ENCODE assay signal across 22 cellular contexts in the genomic region with DNA sequence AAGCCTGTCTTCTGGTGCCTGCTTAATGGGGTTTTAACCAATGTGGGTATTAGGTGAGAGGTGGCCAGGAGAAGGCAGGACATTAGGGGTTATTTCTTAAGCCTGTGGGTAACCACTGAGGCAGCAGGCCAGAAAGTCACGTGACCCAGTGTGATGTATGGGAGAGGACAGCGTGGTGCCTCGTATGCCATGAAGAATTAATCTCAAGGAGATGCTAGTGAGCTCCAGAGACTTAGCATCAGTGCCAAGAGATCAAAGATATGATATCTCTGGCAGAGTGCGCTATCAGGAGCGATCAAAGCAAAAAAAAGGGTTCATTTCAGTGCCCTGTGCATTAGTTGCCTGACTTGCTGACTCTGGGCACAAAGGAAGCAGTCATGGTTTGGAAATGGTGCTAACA.
DNase-seq lines count a peak whose midpoint lies in the region; ATAC-seq, FAIRE-seq and TF ChIP-seq lines count a peak whose summit lies in the region.
"Had no signal": no experiment of that assay in that cellular context is flagged by ENCODE, and none has a peak within 500 bp of the region (broad histone marks: within the 10 kb centered on the region; RNA-seq: fewer than 3 reads in every experiment).

No MANE protein-coding gene starts in this region.

- TF ChIP-seq POLR2A in K562 (conservative IDR thresholded peaks at IDR 0.05) = no peak

- no peak for ATAC-seq in left ventricle myocardium superior
- no peak for ATAC-seq in K562
- ATAC-seq in GM21717 (IDR thresholded peaks at IDR 0.05; ENCODE audit: unreplicated experiment) = no peak

- no peaks in the 10 kb centered on the region for H4K20me1 ChIP-seq in SK-N-SH (ENCODE audit: insufficient read depth)
- H4K20me1 ChIP-seq in K562 (replicated peaks; ENCODE audit: control insufficient read depth, insufficient read depth, low read length) = no peaks in the 10 kb centered on the region; the same call in 1 of the 2 replicates
- H4K20me1 ChIP-seq: BLaER1 had no signal

- no peaks in the 10 kb centered on the region for H3K79me2 ChIP-seq in SK-N-SH (ENCODE audit: insufficient read depth)
- H3K79me2 ChIP-seq in K562 (ENCODE audit: control insufficient read depth, insufficient read depth, low read length) = no peaks in the 10 kb centered on the region

- H3F3A ChIP-seq in SK-N-SH (replicated peaks; ENCODE audit: insufficient read depth) = peaks cover 15% of the 10 kb centered on the region

- H3K9me2 ChIP-seq in SK-N-SH = no peaks in the 10 kb centered on the region

- no peak for FAIRE-seq in K562 (lab: Jason Lieb, UNC)
- FAIRE-seq: A204.1, GM12891, GM18507, H54 had no signal

- H3K9ac ChIP-seq in SK-N-SH (no peak overlapping the region), K562 (ENCODE audit: insufficient read depth in 1 of 2, low read depth in 2 of 2, low read length in 2 of 2) (no peak overlapping the region)
- H3K9ac ChIP-seq: BLaER1 had no signal

- H3K27me3 ChIP-seq in SK-N-SH (ENCODE audit: insufficient read depth) = no peaks in the 10 kb centered on the region
- H3K27me3 ChIP-seq in K562 (ENCODE audit: control insufficient read depth in 2 of 2, insufficient read depth in 2 of 2, low read length in 2 of 2) = peaks cover 0 to 2% of the 10 kb centered on the region in 2 experiments; a peak in 1 of 5 replicates
- H3K27me3 ChIP-seq: BLaER1 had no signal

- H3K9me3 ChIP-seq in SK-N-SH (no peaks in the 10 kb centered on the region), K562 (replicated peaks; ENCODE audit: control insufficient read depth, insufficient read depth, low read depth, low read length) (no peaks in the 10 kb centered on the region)
- H3K9me3 ChIP-seq: BLaER1, HAP-1 had no signal

- in situ Hi-C loops in K562 (cut with MboI) = no loop called here

- intact Hi-C loops in cardiac septum (cut with DNase I) = no loop called here
- intact Hi-C loops in left ventricle myocardium superior (cut with micrococcal nuclease) = no loop called here
- intact Hi-C loops in K562 (cut with micrococcal nuclease) = no loop called here

- no peaks in the 10 kb centered on the region for H3K9me1 ChIP-seq in K562 (ENCODE audit: control insufficient read depth, insufficient read depth, low read length)

- H3K4me1 ChIP-seq in SK-N-SH (ENCODE audit: control insufficient read depth in 1 of 2, insufficient read depth in 2 of 2, low read depth in 1 of 2, low read length in 1 of 2) (peaks cover 0 to 18% of the 10 kb centered on the region in 2 experiments; a peak in 3 of 4 replicates), K562 (replicated peaks in 1 of 2; ENCODE audit: control insufficient read depth in 2 of 2, insufficient read depth in 2 of 2, low read length in 2 of 2) (no peaks in the 10 kb centered on the region)
- H3K4me1 ChIP-seq: HAP-1 had no signal

- no peak overlapping the region for H3K27ac ChIP-seq in SK-N-SH (ENCODE audit: low read depth in 2 of 2, low read length in 1 of 2)
- H3K27ac ChIP-seq in K562 (ENCODE audit: extremely low read depth, low read depth, low read length) = no peak overlapping the region
- H3K27ac ChIP-seq: 22Rv1, BLaER1 had no signal

- CTCF ChIA-PET in SK-N-SH (lab: Yijun Ruan, JAX) = no interaction called here
- CTCF ChIA-PET in K562 (lab: Yijun Ruan, JAX; ENCODE audit: low intra/inter-chr PET ratio) = no interaction called here
- CTCF ChIA-PET in HEK293T (lab: Yijun Ruan, JAX) = no interaction called here

- DNase-seq in cardiac septum (ENCODE audit: low spot score) (peak; percentile 38), left ventricle myocardium superior (no peak), SK-N-SH (no peak), K562 (ENCODE audit: extremely low read depth in 1 of 4, low spot score in 3 of 4) (no peak), HEK293T (ENCODE audit: extremely low spot score) (no peak), COLO829 (ENCODE audit: low spot score) (no peak)
- DNase-seq: Calu3; CD4-positive, alpha-beta T cell; CD8-positive, alpha-beta memory T cell; COR-L47; DMS53; DMS79 treated with DMSO at 0.1 percent for 48 hours; GF-D8; GOT3 had no signal

- H3K36me3 ChIP-seq in SK-N-SH (replicated peaks in 1 of 2; ENCODE audit: control insufficient read depth in 1 of 2, insufficient read depth in 2 of 2, low read length in 1 of 2) = no peaks in the 10 kb centered on the region
- no peaks in the 10 kb centered on the region for H3K36me3 ChIP-seq in K562 (ENCODE audit: control insufficient read depth, insufficient read depth, low read length)
- H3K36me3 ChIP-seq: BLaER1, HAP-1 had no signal

- TF ChIP-seq RAD21 in SK-N-SH (IDR thresholded peaks at IDR 0.05; ENCODE audit: low read length) (no peak), K562 (CRISPR knock-in tag; conservative IDR thresholded peaks at IDR 0.05 in 1 of 2, IDR thresholded peaks at IDR 0.05 in 1 of 2) (no peak)

- TF ChIP-seq EP300 in SK-N-SH (IDR thresholded peaks at IDR 0.05; ENCODE audit: borderline replicate concordance in 1 of 2, low read depth in 1 of 2, low read length in 1 of 2) (peak in 1 of 2 experiments; percentile 85; a peak in 2 of 4 replicates), K562 (IDR thresholded peaks at IDR 0.05; ENCODE audit: low read length) (no peak)

- BruUV-seq in K562 (replicated peaks; lab: Mats Ljungman, UMichigan) = no TSS peak

- POLR2A ChIA-PET in SK-N-SH (lab: Yijun Ruan, JAX) = no interaction called here
- POLR2A ChIA-PET in K562 (lab: Yijun Ruan, JAX) = interaction anchor here (0.5 kb wide), 1 partner anchor 216 kb away, joined by 4 read pairs; no protein-coding TSS in a partner anchor
- POLR2A ChIA-PET in HEK293T (lab: Yijun Ruan, JAX) = no interaction called here

- WGBS in SK-N-SH (ENCODE audit: low lambda C conversion rate) = 35% methylated on average over 5 of the region's 5 CpGs
- 2% methylated on average over 5 of the region's 5 CpGs for WGBS in K562 (ENCODE audit: insufficient coverage, low coverage, missing lambda C conversion rate)

- H3K4me2 ChIP-seq in SK-N-SH (no peak overlapping the region), K562 (ENCODE audit: insufficient read depth, low read length) (no peak overlapping the region)
- H3K4me2 ChIP-seq: BLaER1 had no signal

- TF ChIP-seq CTCF in SK-N-SH (IDR thresholded peaks at IDR 0.05) = no peak
- no peak for TF ChIP-seq CTCF in K562 (IDR thresholded peaks at IDR 0.05 in 2 of 3, conservative IDR thresholded peaks at IDR 0.05 in 1 of 3; ENCODE audit: insufficient read depth in 2 of 3, low read depth in 1 of 3, low read length in 3 of 3)

- no peak overlapping the region for H2AFZ ChIP-seq in SK-N-SH (ENCODE audit: low read depth)
- H2AFZ ChIP-seq in K562 (ENCODE audit: low read depth, low read length) = no peak overlapping the region

- H3K4me3 ChIP-seq in SK-N-SH (ENCODE audit: low read depth in 2 of 2, low read length in 1 of 2) (no peak overlapping the region), K562 (no peak overlapping the region)
- H3K4me3 ChIP-seq: BLaER1, HAP-1 had no signal

TF ChIP-seq in SK-N-SH, 30 proteins besides CTCF, POLR2A, EP300 and RAD21 (continues in another document):
- peak; percentile 48; the same call in 1 of the 2 replicates for TF ChIP-seq POLR2AphosphoS5 (IDR thresholded peaks at IDR 0.05; ENCODE audit: low read depth, low read length)
- TF ChIP-seq EZH2phosphoT487 (IDR thresholded peaks at IDR 0.05; ENCODE audit: borderline replicate concordance, low read depth) = no peak
- TF ChIP-seq, protein P1, sequence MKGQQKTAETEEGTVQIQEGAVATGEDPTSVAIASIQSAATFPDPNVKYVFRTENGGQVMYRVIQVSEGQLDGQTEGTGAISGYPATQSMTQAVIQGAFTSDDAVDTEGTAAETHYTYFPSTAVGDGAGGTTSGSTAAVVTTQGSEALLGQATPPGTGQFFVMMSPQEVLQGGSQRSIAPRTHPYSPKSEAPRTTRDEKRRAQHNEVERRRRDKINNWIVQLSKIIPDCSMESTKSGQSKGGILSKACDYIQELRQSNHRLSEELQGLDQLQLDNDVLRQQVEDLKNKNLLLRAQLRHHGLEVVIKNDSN (IDR thresholded peaks at IDR 0.05; ENCODE audit: borderline replicate concordance, low read depth) = peak; percentile 85
- TF ChIP-seq TCF12 (IDR thresholded peaks at IDR 0.05) = peak; percentile 92
- no peak for TF ChIP-seq CHD2 (IDR thresholded peaks at IDR 0.05; ENCODE audit: low read length, partially characterized antibody)
- TF ChIP-seq TEAD4 (IDR thresholded peaks at IDR 0.05; ENCODE audit: borderline replicate concordance, insufficient read depth) = peak; percentile 84

TF ChIP-seq in K562, 482 proteins besides CTCF, POLR2A, EP300 and RAD21 (continues in another document):
- TF ChIP-seq RAD51 (IDR thresholded peaks at IDR 0.05; ENCODE audit: borderline replicate concordance, low read depth) = peak; percentile 43; the same call in 1 of the 2 replicates
- TF ChIP-seq, protein P2, sequence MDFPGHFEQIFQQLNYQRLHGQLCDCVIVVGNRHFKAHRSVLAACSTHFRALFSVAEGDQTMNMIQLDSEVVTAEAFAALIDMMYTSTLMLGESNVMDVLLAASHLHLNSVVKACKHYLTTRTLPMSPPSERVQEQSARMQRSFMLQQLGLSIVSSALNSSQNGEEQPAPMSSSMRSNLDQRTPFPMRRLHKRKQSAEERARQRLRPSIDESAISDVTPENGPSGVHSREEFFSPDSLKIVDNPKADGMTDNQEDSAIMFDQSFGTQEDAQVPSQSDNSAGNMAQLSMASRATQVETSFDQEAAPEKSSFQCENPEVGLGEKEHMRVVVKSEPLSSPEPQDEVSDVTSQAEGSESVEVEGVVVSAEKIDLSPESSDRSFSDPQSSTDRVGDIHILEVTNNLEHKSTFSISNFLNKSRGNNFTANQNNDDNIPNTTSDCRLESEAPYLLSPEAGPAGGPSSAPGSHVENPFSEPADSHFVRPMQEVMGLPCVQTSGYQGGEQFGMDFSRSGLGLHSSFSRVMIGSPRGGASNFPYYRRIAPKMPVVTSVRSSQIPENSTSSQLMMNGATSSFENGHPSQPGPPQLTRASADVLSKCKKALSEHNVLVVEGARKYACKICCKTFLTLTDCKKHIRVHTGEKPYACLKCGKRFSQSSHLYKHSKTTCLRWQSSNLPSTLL (IDR thresholded peaks at IDR 0.05) = no peak

TF ChIP-seq in HEK293T, 16 proteins besides CTCF, POLR2A, EP300 and RAD21:
- TF ChIP-seq SUZ12 (IDR thresholded peaks at IDR 0.05) (no peak), CTBP1 (IDR thresholded peaks at IDR 0.05; ENCODE audit: borderline replicate concordance) (no peak), TARDBP (IDR thresholded peaks at IDR 0.05) (no peak), HDGF (IDR thresholded peaks at IDR 0.05; ENCODE audit: borderline replicate concordance) (no peak)
